In the genomic region with DNA sequence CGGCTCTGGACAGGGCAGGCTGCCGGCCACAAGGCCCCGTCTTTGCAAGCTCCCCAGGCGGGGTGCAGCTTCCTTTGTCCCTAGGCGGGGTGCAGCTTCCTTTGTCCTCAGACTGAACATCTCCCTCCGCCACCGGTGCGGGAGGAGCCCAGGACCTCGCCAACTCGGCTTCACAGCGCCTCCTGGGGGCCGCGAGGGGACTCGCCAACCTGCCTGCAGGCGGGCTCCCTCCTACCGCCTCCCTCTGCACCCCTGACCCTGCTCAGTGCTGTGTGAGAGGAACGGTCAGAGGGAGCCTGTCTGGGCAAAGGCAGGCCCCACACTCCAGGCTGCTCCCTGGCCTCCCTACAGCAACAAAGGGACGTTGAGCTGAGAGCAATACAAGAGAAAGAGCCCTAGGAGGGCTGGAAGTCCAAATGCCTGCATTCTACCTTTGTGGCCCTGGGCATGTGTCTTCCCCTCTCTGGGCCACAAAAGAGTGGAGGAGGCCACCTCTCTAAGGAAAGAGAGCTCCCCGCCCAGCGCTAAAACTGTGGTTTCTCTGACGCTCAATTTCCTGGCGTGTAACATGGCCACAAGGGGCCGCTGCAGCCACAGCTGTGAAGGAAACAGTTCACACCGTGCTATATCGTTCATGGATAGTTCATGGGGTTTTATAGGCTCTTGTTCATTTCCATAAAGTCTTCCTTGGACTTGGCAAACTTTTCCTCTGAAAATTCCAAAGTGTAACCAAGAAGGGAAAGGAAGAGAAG, we compare ENCODE assay signal across 8 cellular contexts. TPM values are rescaled to one million over a fixed set of nuclear protein-coding genes. Genes with fewer than 3 reads are reported as not detected.
DNase-seq lines count a peak whose midpoint lies in the region; ATAC-seq, FAIRE-seq and TF ChIP-seq lines count a peak whose summit lies in the region.

No MANE protein-coding gene starts in this region.

- 0 to 2% (median 0%) methylated on average over 25 of the region's 25 CpGs for WGBS in small intestine, 3 donors

- peaks cover 11 to 16% (median 15%) of the 10 kb centered on the region in 3 donors for H3K4me1 Mint-ChIP-seq in CD8-positive, alpha-beta memory T cell
- H3K4me1 Mint-ChIP-seq in activated B cell treated with CpG ODN at 0.5 μM for 24 hours (peaks cover 8% of the 10 kb centered on the region), immature natural killer cell (peaks cover 15 to 19% of the 10 kb centered on the region in 2 donors)

- POLR2A ChIA-PET in CD8-positive, alpha-beta memory T cell (lab: Charles Lee) = interaction anchor here (1.2 kb wide), 1 partner anchor 100 kb away, joined by 5 read pairs; no protein-coding TSS in a partner anchor
- POLR2A ChIA-PET in activated B cell treated with CpG ODN at 0.5 μM for 24 hours (lab: Charles Lee) = interaction anchor here (0.7 to 1.5 kb wide), 3 partner anchors 16 to 114 kb away, joined by 3 to 6 read pairs (median 6); no protein-coding TSS in a partner anchor

- peak overlapping the region; percentile 0 to 64 (median 48) for H3K4me3 Mint-ChIP-seq in CD8-positive, alpha-beta memory T cell
- H3K4me3 Mint-ChIP-seq in activated B cell treated with CpG ODN at 0.5 μM for 24 hours = peak overlapping the region; percentile 44
- peak overlapping the region; percentile 58 to 71 (median 67) for H3K4me3 Mint-ChIP-seq in immature natural killer cell

- peaks cover 13% of the 10 kb centered on the region for H3K4me1 ChIP-seq in CD8-positive, alpha-beta memory T cell (ENCODE audit: insufficient read depth, low read length)
- H3K4me1 ChIP-seq in small intestine (ENCODE audit: control insufficient read depth in 2 of 2, insufficient read depth in 1 of 2, low read depth in 1 of 2, low read length in 1 of 2) = peaks cover 0 to 2% of the 10 kb centered on the region in 2 donors

- DNase-seq in CD8-positive, alpha-beta memory T cell = peak; percentile 73 to 86 (median 76)
- DNase-seq in H7 (peak; percentile 96), NCI-H2171 treated with DMSO at 0.1 percent for 48 hours (lab: John Stamatoyannopoulos, UW) (peak; percentile 65), activated B cell treated with CpG ODN at 0.5 μM for 24 hours (peak; percentile 50), bronchial epithelial cell (ENCODE audit: low read depth) (peak; percentile 82), immature natural killer cell (peak; percentile 75 to 81 (median 78)), small intestine (peak; percentile 92)

- no peaks in the 10 kb centered on the region for H3K9me3 ChIP-seq in CD8-positive, alpha-beta memory T cell (ENCODE audit: low read length)
- no peaks in the 10 kb centered on the region for H3K9me3 ChIP-seq in small intestine (ENCODE audit: control insufficient read depth, low read depth)

- peak; percentile 82 for FAIRE-seq in bronchial epithelial cell (lab: Jason Lieb, UNC)
- no peak for FAIRE-seq in small intestine (lab: Jason Lieb, UNC)

- TF ChIP-seq CTCF in activated B cell treated with CpG ODN at 0.5 μM for 24 hours (IDR thresholded peaks at IDR 0.05) (no peak), bronchial epithelial cell (IDR thresholded peaks at IDR 0.05; ENCODE audit: insufficient read depth, low read length, severe bottlenecking) (peak; percentile 92)

- H3K27ac Mint-ChIP-seq in CD8-positive, alpha-beta memory T cell = peak overlapping the region in 7 of 8 donors; percentile 1 to 83 (median 75)
- H3K27ac Mint-ChIP-seq in activated B cell treated with CpG ODN at 0.5 μM for 24 hours (no peak overlapping the region), immature natural killer cell (peak overlapping the region in 4 of 6 donors; percentile 74 to 81 (median 80))

- peaks cover 12 to 17% of the 10 kb centered on the region in 2 donors for H3K27me3 Mint-ChIP-seq in CD8-positive, alpha-beta memory T cell
- H3K27me3 Mint-ChIP-seq in activated B cell treated with CpG ODN at 0.5 μM for 24 hours = peaks cover 39% of the 10 kb centered on the region
- H3K27me3 Mint-ChIP-seq in immature natural killer cell (ENCODE audit: low read depth in 3 of 3) = peaks cover 5 to 11% (median 6%) of the 10 kb centered on the region in 3 donors

- H3K27ac ChIP-seq in CD8-positive, alpha-beta memory T cell (ENCODE audit: low read depth, low read length) = peak overlapping the region; percentile 32
- H3K27ac ChIP-seq in small intestine (ENCODE audit: low read depth in 1 of 2, low read length in 1 of 2) = peak overlapping the region; percentile 72 to 87

- CTCF ChIA-PET in CD8-positive, alpha-beta memory T cell (lab: Charles Lee) = interaction anchor here (0.6 to 4.9 kb wide), 42 partner anchors 8 to 772 kb away, joined by 3 to 54 read pairs (median 4); a partner anchor contains a TSS
- CTCF ChIA-PET in activated B cell treated with CpG ODN at 0.5 μM for 24 hours (lab: Charles Lee) = interaction anchor here (0.6 to 5.2 kb wide), 29 partner anchors 10 to 1002 kb away, joined by 3 to 52 read pairs (median 4); a partner anchor contains a TSS

- peak overlapping the region; percentile 19 for H3K4me3 ChIP-seq in CD8-positive, alpha-beta memory T cell (ENCODE audit: low read length)
- H3K4me3 ChIP-seq in H7 (ENCODE audit: insufficient read depth, low read depth, low read length) (peak overlapping the region; percentile 7; the same call in 1 of the 2 replicates), bronchial epithelial cell (ENCODE audit: low read depth, low read length) (peak overlapping the region; percentile 15), small intestine (ENCODE audit: low read depth in 1 of 2, low read length in 2 of 2) (peak overlapping the region in 1 of 2 donors; percentile 24)

- H3K36me3 ChIP-seq in CD8-positive, alpha-beta memory T cell (ENCODE audit: insufficient read depth, low read length) = no peaks in the 10 kb centered on the region
- H3K36me3 ChIP-seq in H7 (replicated peaks; ENCODE audit: control insufficient read depth, insufficient read depth, low read length) (no peaks in the 10 kb centered on the region), bronchial epithelial cell (ENCODE audit: control insufficient read depth, insufficient read depth, low read length) (no peaks in the 10 kb centered on the region), small intestine (ENCODE audit: control insufficient read depth in 2 of 2, insufficient read depth in 2 of 2, low read length in 2 of 2) (no peaks in the 10 kb centered on the region)

- no peaks in the 10 kb centered on the region for H3K27me3 ChIP-seq in CD8-positive, alpha-beta memory T cell (ENCODE audit: insufficient read depth, low read length, poor library complexity, severe bottlenecking)
- H3K27me3 ChIP-seq in H7 (ENCODE audit: control insufficient read depth, insufficient read depth, low read length) (peaks cover 5% of the 10 kb centered on the region), bronchial epithelial cell (ENCODE audit: control insufficient read depth, insufficient read depth, low read length) (no peaks in the 10 kb centered on the region), small intestine (ENCODE audit: control insufficient read depth in 2 of 2, insufficient read depth in 2 of 2, low read length in 2 of 2) (no peaks in the 10 kb centered on the region)

- peaks cover 0 to 4% (median 0%) of the 10 kb centered on the region in 5 donors for H3K9me3 Mint-ChIP-seq in CD8-positive, alpha-beta memory T cell
- peaks cover 7% of the 10 kb centered on the region for H3K9me3 Mint-ChIP-seq in activated B cell treated with CpG ODN at 0.5 μM for 24 hours
- H3K9me3 Mint-ChIP-seq in immature natural killer cell = no peaks in the 10 kb centered on the region

- intact Hi-C loops in activated B cell treated with CpG ODN at 0.5 μM for 24 hours (cut with micrococcal nuclease) = loop anchor here (1.0 to 5.0 kb wide), 5 partner anchors 99 to 932 kb away; no protein-coding TSS in a partner anchor

- no peaks in the 10 kb centered on the region for H3K36me3 Mint-ChIP-seq in CD8-positive, alpha-beta memory T cell
- H3K36me3 Mint-ChIP-seq in activated B cell treated with CpG ODN at 0.5 μM for 24 hours (ENCODE audit: low read depth) (peaks cover 3% of the 10 kb centered on the region), immature natural killer cell (no peaks in the 10 kb centered on the region)

- ATAC-seq in activated B cell treated with CpG ODN at 0.5 μM for 24 hours (ENCODE audit: low read depth) (peak; percentile 87), GM21515 (IDR thresholded peaks at IDR 0.05; ENCODE audit: unreplicated experiment) (no peak)

RNA-seq across cellular contexts. Expression of a gene that starts 20.9 kb away (rescaled TPM):
- total RNA-seq in CD8-positive, alpha-beta memory T cell = not detected
- not detected for polyA plus RNA-seq in CD8-positive, alpha-beta memory T cell
- total RNA-seq in H7 (2014; rRNA removed; shearing (Covaris generic)) = 44.9 and 116 TPM in 2 replicates
- total RNA-seq in activated B cell treated with CpG ODN at 0.5 μM for 24 hours (not detected in 2 replicates), bronchial epithelial cell (3,104 and 4,112 TPM in 2 replicates)
- polyA plus RNA-seq in immature natural killer cell (not detected), small intestine (1,000 to 10,000 TPM; 1,124 to 1,607 (median 1,420) TPM)

RNA-seq across cellular contexts. Expression of a gene that starts 22.8 kb away (rescaled TPM):
- total RNA-seq in CD8-positive, alpha-beta memory T cell = not detected
- polyA plus RNA-seq in CD8-positive, alpha-beta memory T cell = not detected
- total RNA-seq in H7 (2014; rRNA removed; shearing (Covaris generic)) = not detected in 2 replicates
- total RNA-seq in activated B cell treated with CpG ODN at 0.5 μM for 24 hours = not detected in 2 replicates
- 0.26 and 0.51 TPM in 2 replicates for total RNA-seq in bronchial epithelial cell
- polyA plus RNA-seq in immature natural killer cell = not detected
- under 1 TPM in 1 of 3 donors, not detected in 2; 0.15 TPM for polyA plus RNA-seq in small intestine

RNA-seq across cellular contexts. Expression of a gene that starts 30.3 kb away (rescaled TPM):
- total RNA-seq in CD8-positive, alpha-beta memory T cell = not detected
- polyA plus RNA-seq in CD8-positive, alpha-beta memory T cell = not detected
- total RNA-seq in H7 (2014; rRNA removed; shearing (Covaris generic)) = 0.52 and 0.59 TPM in 2 replicates
- total RNA-seq in activated B cell treated with CpG ODN at 0.5 μM for 24 hours (not detected in 2 replicates), bronchial epithelial cell (67.9 and 71.8 TPM in 2 replicates)
- polyA plus RNA-seq in immature natural killer cell (not detected), small intestine (10 to 100 TPM in 2 of 3 donors, 1 to 10 TPM in 1; 2.5 to 18.9 (median 10.7) TPM)

RNA-seq across cellular contexts. Expression of a gene that starts 37.7 kb away (rescaled TPM):
- not detected for total RNA-seq in CD8-positive, alpha-beta memory T cell
- polyA plus RNA-seq in CD8-positive, alpha-beta memory T cell = not detected
- total RNA-seq in H7 (2014; rRNA removed; shearing (Covaris generic)) = not detected in 2 replicates
- total RNA-seq in activated B cell treated with CpG ODN at 0.5 μM for 24 hours (not detected in 2 replicates), bronchial epithelial cell (463 and 1,445 TPM in 2 replicates)
- polyA plus RNA-seq in immature natural killer cell (not detected), small intestine (1 to 10 TPM in 2 of 3 donors, under 1 TPM in 1; 0.33 to 2.2 (median 1.1) TPM)

RNA-seq across cellular contexts. Expression of a gene that starts 43.6 kb away (rescaled TPM):
- total RNA-seq in CD8-positive, alpha-beta memory T cell = not detected
- polyA plus RNA-seq in CD8-positive, alpha-beta memory T cell = not detected
- total RNA-seq in H7 (2014; rRNA removed; shearing (Covaris generic)) = not detected in 2 replicates
- total RNA-seq in activated B cell treated with CpG ODN at 0.5 μM for 24 hours = not detected in 2 replicates
- total RNA-seq in bronchial epithelial cell = 112 and 242 TPM in 2 replicates
- not detected for polyA plus RNA-seq in immature natural killer cell
- polyA plus RNA-seq in small intestine = 10 to 100 TPM; 10.3 to 37.6 (median 26.2) TPM

Comparison
In these comparisons a context has a peak if more than half of its experiments do, and no peak if none do; other contexts are left out.
1. RNA of a gene that starts 20.9 kb away (total RNA-seq): 3,104 to 4,112 TPM in bronchial epithelial cell and 44.9 to 116 TPM in H7; not detected in CD8-positive, alpha-beta memory T cell and not detected in activated B cell treated with CpG ODN at 0.5 μM for 24 hours; every median in the first group is over 10 times any median in the second.
2. RNA of a gene that starts 30.3 kb away (total RNA-seq): 67.9 to 71.8 TPM in bronchial epithelial cell; 0.52 to 0.59 TPM in H7, not detected in CD8-positive, alpha-beta memory T cell and not detected in activated B cell treated with CpG ODN at 0.5 μM for 24 hours; every median in the first group is over 10 times any median in the second.
3. Peak in every context shown above with its lines, with median percentiles within 50 percentile points of each other: DNase-seq and H3K4me3 Mint-ChIP-seq.